In the genomic region with DNA sequence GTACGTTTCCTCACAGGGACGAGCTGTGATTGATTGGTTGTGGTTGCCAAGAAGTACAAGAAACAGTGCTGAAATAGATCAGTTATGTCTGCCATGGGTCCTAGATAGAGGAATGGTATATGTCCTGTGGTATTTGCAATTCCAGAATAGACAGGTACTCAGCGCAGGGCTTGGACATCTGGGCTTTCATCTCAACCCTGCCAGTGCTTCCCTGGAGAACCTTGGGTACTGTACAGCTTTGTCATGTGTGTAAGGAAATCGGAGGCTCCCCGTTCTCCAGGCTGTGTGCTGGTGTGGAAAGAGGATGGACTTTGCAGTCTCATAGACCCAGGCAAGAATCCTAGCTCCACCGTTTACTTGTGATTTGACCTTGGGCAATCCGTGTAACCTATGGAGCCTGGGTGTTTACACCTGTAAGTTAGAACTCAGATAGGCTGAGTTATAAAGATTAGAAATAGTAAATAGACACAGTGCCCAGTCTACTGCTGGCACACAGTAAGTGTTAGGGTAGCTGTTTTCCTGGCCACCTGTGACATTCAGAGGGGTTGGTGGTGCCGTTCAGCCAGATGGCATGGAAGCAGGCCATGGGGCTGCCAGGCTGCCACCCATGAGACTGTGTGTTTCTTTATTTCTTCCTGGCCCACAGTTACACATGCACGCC, we compare ENCODE assay signal across 19 cellular contexts. TPM values are rescaled to one million over a fixed set of nuclear protein-coding genes. Genes with fewer than 3 reads are reported as not detected.
"Had no signal": no experiment of that assay in that cellular context is flagged by ENCODE, and none has a peak within 500 bp of the region (broad histone marks: within the 10 kb centered on the region; RNA-seq: fewer than 3 reads in every experiment).

No MANE protein-coding gene starts in this region.

- H3K27me3 ChIP-seq: esophagus muscularis mucosa, right atrium auricular region, upper lobe of left lung had no signal

- DNase-seq: activated CD4-positive, alpha-beta T cell treated with anti-CD3 and anti-CD28 coated beads for 48 hours; activated CD4-positive, CD25-positive, alpha-beta regulatory T cell; activated CD8-positive, alpha-beta T cell treated with anti-CD3 and anti-CD28 coated beads, Interleukin-2, amount 10 ng/mL, durations not matched to agents 7 days and 5 days; activated naive CD4-positive, alpha-beta T cell treated with anti-CD3 and anti-CD28 coated beads for 36 hours; activated T-cell treated with anti-CD3 and anti-CD28 coated beads, Interleukin-2, amount 50 U/mL, for 24 hours; effector memory CD4-positive, alpha-beta T cell; hippocampal formation; islet precursor cell; nephron progenitor cell; occipital lobe; stimulated activated CD4-positive, alpha-beta T cell treated with anti-CD3 and anti-CD28 coated beads, Interleukin-15, amount 100 ng/mL, for 24 hours; stimulated activated CD4-positive, alpha-beta T cell treated with anti-CD3 and anti-CD28 coated beads, Interleukin-2, amount 100 ng/mL, for 48 hours; stimulated activated naive CD8-positive, alpha-beta T cell treated with anti-CD3 and anti-CD28 coated beads, Interleukin-15, amount 100 ng/mL, for 72 hours; upper lobe of left lung had no signal

- ATAC-seq: activated CD8-positive, alpha-beta T cell treated with anti-CD3 and anti-CD28 coated beads, Interleukin-2, amount 10 ng/mL, durations not matched to agents 7 days and 5 days; left lobe of liver; stimulated activated naive CD8-positive, alpha-beta T cell treated with anti-CD3 and anti-CD28 coated beads, Interleukin-15, amount 100 ng/mL, for 72 hours had no signal

- H3K9me3 ChIP-seq: esophagus muscularis mucosa, right atrium auricular region, upper lobe of left lung had no signal

- H3K4me1 ChIP-seq: right atrium auricular region, upper lobe of left lung had no signal

- FAIRE-seq: endothelial cell of umbilical vein had no signal

- H3K27ac ChIP-seq: esophagus muscularis mucosa, right atrium auricular region, upper lobe of left lung had no signal

- H3K4me3 ChIP-seq: esophagus muscularis mucosa, right atrium auricular region, upper lobe of left lung had no signal

- H3K36me3 ChIP-seq: esophagus muscularis mucosa, right atrium auricular region, upper lobe of left lung had no signal

RNA-seq across cellular contexts. Expression of a gene that starts 53.1 kb away (rescaled TPM):
- total RNA-seq: activated CD8-positive, alpha-beta T cell treated with anti-CD3 and anti-CD28 coated beads, Interleukin-2, amount 10 ng/mL, durations not matched to agents 7 days and 5 days; activated naive CD4-positive, alpha-beta T cell treated with anti-CD3 and anti-CD28 coated beads for 36 hours; activated T-helper 2 cell treated with anti-CD3 and anti-CD28 coated beads, Interferon-gamma antibody, Interleukin-2, Interleukin-4, amounts not matched to agents 10 μg/mL and 5 μg/mL and 100 μg/mL, durations not matched to agents 14 hours and 24 hours and 36 hours had no signal
